In the genomic region with DNA sequence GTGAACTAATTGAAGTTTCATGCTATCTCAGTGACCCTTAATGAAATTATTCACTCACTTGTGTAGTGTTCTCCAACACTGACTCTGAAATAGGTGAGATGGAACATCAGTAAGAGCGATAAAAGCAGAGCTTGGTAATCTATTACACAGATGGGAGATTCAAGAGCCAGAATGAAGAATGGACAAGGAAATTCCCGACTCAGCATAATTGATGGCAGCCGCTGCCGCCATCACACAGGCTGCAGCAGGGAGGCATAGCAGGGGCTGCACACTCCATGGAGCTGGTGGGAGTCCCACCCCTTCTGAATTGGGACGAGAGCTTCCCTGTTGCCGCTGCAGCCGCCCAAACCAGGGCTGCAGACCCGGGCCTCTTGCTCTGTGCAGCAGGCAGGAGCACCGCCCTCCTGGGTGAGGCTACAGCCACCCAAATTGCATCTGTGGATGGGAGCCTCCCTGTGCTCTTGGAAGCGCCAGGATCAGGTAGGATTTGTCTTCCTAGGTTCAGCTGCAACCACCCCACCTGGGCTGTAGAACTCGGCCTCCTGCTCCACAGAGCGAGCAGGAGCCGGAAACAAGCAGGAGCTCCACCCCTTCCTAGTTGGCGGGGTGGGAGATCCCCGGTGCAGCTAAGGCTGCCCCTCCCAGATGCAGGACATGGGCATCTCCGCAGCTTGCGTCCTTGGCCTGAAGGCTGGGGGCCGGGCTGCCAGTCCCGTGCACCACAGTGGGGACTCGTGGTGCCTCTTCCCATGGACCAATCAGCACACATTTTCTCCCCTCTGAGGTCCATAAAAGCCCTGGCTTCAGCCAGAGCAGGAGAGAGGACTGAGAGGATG, we compare ENCODE assay signal across 26 cellular contexts.
A peak's percentile ranks its signal among the peaks of the same experiment; 100 is the strongest.
DNase-seq lines count a peak whose midpoint lies in the region; ATAC-seq, FAIRE-seq and TF ChIP-seq lines count a peak whose summit lies in the region.
"Had no signal": no experiment of that assay in that cellular context is flagged by ENCODE, and none has a peak within 500 bp of the region (broad histone marks: within the 10 kb centered on the region; RNA-seq: fewer than 3 reads in every experiment).

No MANE protein-coding gene starts in this region.

- intact Hi-C loops in right cardiac atrium (cut with DNase I): no loop called here
- intact Hi-C loops in heart left ventricle (cut with DNase I): no loop called here
- intact Hi-C loops in GM12878 (cut with micrococcal nuclease; ENCODE audit: unreplicated experiment): no loop called here

- CTCF ChIA-PET in GM12878 (lab: Yijun Ruan, JAX): no interaction called here

- DNase-seq in right cardiac atrium: peak in 2 of 3 donors; percentile 13 to 33
- DNase-seq in heart left ventricle: no peak
- no peak for DNase-seq in GM12878 (ENCODE audit: low read depth, low spot score)
- no peak for DNase-seq in neural progenitor cell (ENCODE audit: low spot score)
- DNase-seq in GM13976 (ENCODE audit: low spot score): no peak
- no peak for DNase-seq in foreskin keratinocyte
- DNase-seq: 8988T; Calu3; CD8-positive, alpha-beta memory T cell; GM23248; NCI-H1092 treated with DMSO at 0.1 percent for 48 hours; NCI-H1694; NCI-H2081; NCI-H2171; NCI-H345; NCI-H524; NCI-H774; Right ventricle myocardium superior; SK-N-SH had no signal

- no peaks in the 10 kb centered on the region for H3K27me3 Mint-ChIP-seq in neural progenitor cell (ENCODE audit: insufficient read depth, low read depth)
- H3K27me3 Mint-ChIP-seq: CD8-positive, alpha-beta memory T cell had no signal

- TF ChIP-seq CTCF in heart left ventricle (IDR thresholded peaks at IDR 0.05): no peak
- no peak for TF ChIP-seq CTCF in GM12878 (IDR thresholded peaks at IDR 0.05 in 2 of 3, conservative IDR thresholded peaks at IDR 0.05 in 1 of 3; ENCODE audit: control insufficient read depth in 2 of 3, extremely low read depth in 1 of 3, insufficient read depth in 1 of 3, low read depth in 3 of 3, low read length in 3 of 3)
- TF ChIP-seq CTCF in neural progenitor cell (IDR thresholded peaks at IDR 0.05): no peak
- no peak for TF ChIP-seq CTCF in GM13976 (IDR thresholded peaks at IDR 0.05; ENCODE audit: borderline replicate concordance, control extremely low read depth, extremely low read depth, insufficient read depth, missing control alignments)
- TF ChIP-seq CTCF in foreskin keratinocyte (conservative IDR thresholded peaks at IDR 0.05): no peak

- TF ChIP-seq EP300 in GM12878 (IDR thresholded peaks at IDR 0.05; ENCODE audit: borderline replicate concordance in 1 of 2, control insufficient read depth in 1 of 2, low read depth in 2 of 2, low read length in 2 of 2): no peak

- no peaks in the 10 kb centered on the region for H3F3A ChIP-seq in neural progenitor cell (ENCODE audit: low read depth)

- no peak for ATAC-seq in right cardiac atrium
- ATAC-seq in heart left ventricle: no peak
- peak; percentile 43; the same call in 1 of the 3 replicates for ATAC-seq in GM12878
- ATAC-seq in foreskin keratinocyte: no peak
- no peak for ATAC-seq in GM18868 (IDR thresholded peaks at IDR 0.05; ENCODE audit: unreplicated experiment)
- ATAC-seq in GM18867 (IDR thresholded peaks at IDR 0.05; ENCODE audit: unreplicated experiment): no peak
- ATAC-seq: HCT116 had no signal

- H3K4me1 ChIP-seq in right cardiac atrium (ENCODE audit: control insufficient read depth, insufficient read depth, low read length) (no peaks in the 10 kb centered on the region), heart left ventricle (no peaks in the 10 kb centered on the region), GM12878 (ENCODE audit: control insufficient read depth, insufficient read depth, low read length) (no peaks in the 10 kb centered on the region), neural progenitor cell (no peaks in the 10 kb centered on the region), foreskin keratinocyte (no peaks in the 10 kb centered on the region)

- H3K27ac Mint-ChIP-seq in neural progenitor cell: no peak overlapping the region
- H3K27ac Mint-ChIP-seq: CD8-positive, alpha-beta memory T cell had no signal

- H4K20me1 ChIP-seq in GM12878 (ENCODE audit: control insufficient read depth, insufficient read depth) (no peaks in the 10 kb centered on the region), neural progenitor cell (ENCODE audit: low read depth) (no peaks in the 10 kb centered on the region)

- H3K36me3 Mint-ChIP-seq in neural progenitor cell: peaks cover 1% of the 10 kb centered on the region

- no TSS peak for BruUV-seq in GM12878 (replicated peaks; lab: Mats Ljungman, UMichigan)

- in situ Hi-C loops in GM12878 (cut with MboI): no loop called here
- in situ Hi-C loops in GM13976 (cut with MboI; ENCODE audit: low sequenced_read_pairs, unreplicated experiment): no loop called here

- no peak overlapping the region for H3K9ac ChIP-seq in GM12878 (ENCODE audit: control insufficient read depth, insufficient read depth, low read length)
- H3K9ac ChIP-seq in neural progenitor cell: no peak overlapping the region
- H3K9ac ChIP-seq: GM23248, KMS-11, SK-N-SH had no signal

- no peaks in the 10 kb centered on the region for H3K36me3 ChIP-seq in heart left ventricle
- no peaks in the 10 kb centered on the region for H3K36me3 ChIP-seq in GM12878 (ENCODE audit: control insufficient read depth in 2 of 2, insufficient read depth in 2 of 2, low read length in 1 of 2)
- no peaks in the 10 kb centered on the region for H3K36me3 ChIP-seq in neural progenitor cell

- SMC1A ChIA-PET in GM12878 (lab: Charles Lee; ENCODE audit: uncharacterized antibody, unreplicated experiment): interaction anchor here (1.1 kb wide), 1 partner anchor 66 kb away, joined by 3 read pairs; no protein-coding TSS in a partner anchor

- WGBS in right cardiac atrium: 86% methylated on average over 20 of the region's 20 CpGs
- WGBS in heart left ventricle, 4 donors: 84 to 88% (median 86%) methylated on average over 14 to 20 of the region's 20 CpGs
- WGBS in GM12878 (ENCODE audit: insufficient coverage, insufficient replicate concordance, low lambda C conversion rate, missing lambda C conversion rate): 43% methylated on average over 17 of the region's 20 CpGs

- FAIRE-seq in GM12878 (lab: Jason Lieb, UNC): no peak
- FAIRE-seq: G401.6 had no signal

- POLR2A ChIA-PET in GM12878 (lab: Charles Lee): no interaction called here

- H3K27me3 ChIP-seq in right cardiac atrium (ENCODE audit: control insufficient read depth, insufficient read depth): no peaks in the 10 kb centered on the region
- no peaks in the 10 kb centered on the region for H3K27me3 ChIP-seq in heart left ventricle
- no peaks in the 10 kb centered on the region for H3K27me3 ChIP-seq in GM12878 (replicated peaks in 1 of 2; ENCODE audit: control insufficient read depth in 2 of 2, insufficient read depth in 2 of 2, low read length in 1 of 2)
- H3K27me3 ChIP-seq in neural progenitor cell: no peaks in the 10 kb centered on the region
- H3K27me3 ChIP-seq in foreskin keratinocyte: no peaks in the 10 kb centered on the region

- no peaks in the 10 kb centered on the region for H3K79me2 ChIP-seq in GM12878 (ENCODE audit: control insufficient read depth, insufficient read depth, low read length)
- H3K79me2 ChIP-seq in neural progenitor cell (ENCODE audit: low read depth): no peaks in the 10 kb centered on the region

- no peak overlapping the region for H3K4me2 ChIP-seq in GM12878 (ENCODE audit: control insufficient read depth, insufficient read depth)
- H3K4me2 ChIP-seq in neural progenitor cell: no peak overlapping the region
- H3K4me2 ChIP-seq: KMS-11, SK-N-SH had no signal

- H3K9me3 Mint-ChIP-seq in neural progenitor cell: peaks cover 6% of the 10 kb centered on the region

- no peak for TF ChIP-seq RAD21 in GM12878 (IDR thresholded peaks at IDR 0.05; ENCODE audit: insufficient read depth, low read depth, low read length)

- H3K27ac ChIP-seq in right cardiac atrium (ENCODE audit: low read length) (no peak overlapping the region), heart left ventricle (no peak overlapping the region), GM12878 (ENCODE audit: control insufficient read depth, insufficient read depth) (no peak overlapping the region), neural progenitor cell (no peak overlapping the region), foreskin keratinocyte (no peak overlapping the region)
- H3K27ac ChIP-seq: C4-2B, GM23248, HL-60, KMS-11 had no signal

- H3K9me3 ChIP-seq in right cardiac atrium (ENCODE audit: control insufficient read depth, low read length): no peaks in the 10 kb centered on the region
- no peaks in the 10 kb centered on the region for H3K9me3 ChIP-seq in heart left ventricle
- H3K9me3 ChIP-seq in GM12878 (replicated peaks; ENCODE audit: control insufficient read depth, insufficient read depth, low read length): no peaks in the 10 kb centered on the region
- no peaks in the 10 kb centered on the region for H3K9me3 ChIP-seq in neural progenitor cell (ENCODE audit: low read depth)
- H3K9me3 ChIP-seq: SK-N-SH had no signal

- H3K4me1 Mint-ChIP-seq in neural progenitor cell: peaks cover 3% of the 10 kb centered on the region
- H3K4me1 Mint-ChIP-seq: CD8-positive, alpha-beta memory T cell had no signal

- no peak overlapping the region for H3K4me3 Mint-ChIP-seq in neural progenitor cell

- RAD21 ChIA-PET in GM12878 (lab: Charles Lee; ENCODE audit: unreplicated experiment): no interaction called here

- H2AFZ ChIP-seq in GM12878 (ENCODE audit: control insufficient read depth, low read depth, low read length): no peak overlapping the region
- H2AFZ ChIP-seq in neural progenitor cell (replicated peaks): peak overlapping the region; percentile 48
- H2AFZ ChIP-seq: GM23248 had no signal

- TF ChIP-seq POLR2A in heart left ventricle (IDR thresholded peaks at IDR 0.05) (no peak), GM12878 (IDR thresholded peaks at IDR 0.05; ENCODE audit: low read depth, low read length) (no peak)

- no peak overlapping the region for H3K4me3 ChIP-seq in right cardiac atrium (ENCODE audit: low read length)
- no peak overlapping the region for H3K4me3 ChIP-seq in heart left ventricle
- no peak overlapping the region for H3K4me3 ChIP-seq in GM12878
- H3K4me3 ChIP-seq in neural progenitor cell: no peak overlapping the region
- H3K4me3 ChIP-seq: GM23248 had no signal

TF ChIP-seq in GM12878, 131 proteins besides CTCF, POLR2A, EP300 and RAD21:
- no peak for TF ChIP-seq SREBF1 (IDR thresholded peaks at IDR 0.05; ENCODE audit: low read length)
- no peak for TF ChIP-seq NFYA (IDR thresholded peaks at IDR 0.05; ENCODE audit: borderline replicate concordance, low read depth, low read length)
- no peak for TF ChIP-seq SMARCA5 (IDR thresholded peaks at IDR 0.05)
- TF ChIP-seq EGR1 (IDR thresholded peaks at IDR 0.05; ENCODE audit: borderline replicate concordance in 1 of 2, low read depth in 2 of 2, low read length in 2 of 2): no peak
- no peak for TF ChIP-seq POLR2AphosphoS2 (IDR thresholded peaks at IDR 0.05; ENCODE audit: low read depth, low read length)
- TF ChIP-seq POU2F2 (IDR thresholded peaks at IDR 0.05; ENCODE audit: borderline replicate concordance, low read depth, low read length): no peak
- no peak for TF ChIP-seq JUNB (IDR thresholded peaks at IDR 0.05)
- no peak for TF ChIP-seq NRF1 (conservative IDR thresholded peaks at IDR 0.05; ENCODE audit: low read depth, low read length)
- TF ChIP-seq CEBPB (IDR thresholded peaks at IDR 0.05; ENCODE audit: borderline replicate concordance in 1 of 2, low read depth in 2 of 2, low read length in 2 of 2): no peak
- no peak for TF ChIP-seq SMAD1 (IDR thresholded peaks at IDR 0.05; ENCODE audit: low read depth, partially characterized antibody)

Comparison
In these comparisons a context has a peak if more than half of its experiments do, and no peak if none do; other contexts are left out.
1. DNase-seq: peak in right cardiac atrium (2 of 3); none in heart left ventricle (0 of 5), GM12878 (single experiment), neural progenitor cell (single experiment), GM13976 (single experiment) and foreskin keratinocyte (0 of 2).